In genomic region chr10:95506056-95506737, GRCh38 we compare ENCODE assay signal across 20 cellular contexts. TPM values are rescaled to one million over a fixed set of nuclear protein-coding genes. Genes with fewer than 3 reads are reported as not detected.
DNase-seq lines count a peak whose midpoint lies in the region; ATAC-seq and TF ChIP-seq lines count a peak whose summit lies in the region.
"Had no signal": no experiment of that assay in that cellular context is flagged by ENCODE, and none has a peak within 500 bp of the region (broad histone marks: within the 10 kb centered on the region; RNA-seq: fewer than 3 reads in every experiment).

No MANE protein-coding gene starts in this region.

- WGBS in testis, 2 donors, result 46 to 48% methylated on average over 2 of the region's 2 CpGs

- H3K36me3 ChIP-seq in left lung, result no peaks in the 10 kb centered on the region
- no peaks in the 10 kb centered on the region for H3K36me3 ChIP-seq in testis (ENCODE audit: low read depth, missing control alignments)
- H3K36me3 ChIP-seq: SJSA1 had no signal

- H3K4me3 ChIP-seq in left lung (no peak overlapping the region), testis (no peak overlapping the region)
- H3K4me3 ChIP-seq: GM12878, K562, SJSA1 had no signal

- H3K27me3 ChIP-seq in left lung (no peaks in the 10 kb centered on the region), testis (no peaks in the 10 kb centered on the region)

- intact Hi-C loops in left lung (cut with DNase I), result no loop called here
- intact Hi-C loops in testis (cut with DNase I; ENCODE audit: low total_unique reads), result no loop called here

- DNase-seq in astrocyte of the hippocampus (ENCODE audit: low read depth, low spot score) (peak; percentile 36), left lung (no peak), testis (no peak), MV-4-11 (lab: John Stamatoyannopoulos, UW) (no peak)
- DNase-seq: activated CD8-positive, alpha-beta T cell treated with anti-CD3 and anti-CD28 coated beads for 36 hours; activated gamma-delta T cell treated with Interleukin-2 at 50 U/mL for 16 hours; CD8-positive, alpha-beta memory T cell; effector CD4-positive, alpha-beta T cell; GOT3; MM.1S; NCI-H774; nucleus accumbens; retina had no signal

- no peak for TF ChIP-seq RAD21 in Ishikawa (IDR thresholded peaks at IDR 0.05; ENCODE audit: low read depth)

- TF ChIP-seq CTCF in left lung (IDR thresholded peaks at IDR 0.05) (no peak), testis (IDR thresholded peaks at IDR 0.05) (no peak)

- H3K4me1 ChIP-seq in left lung, result peaks cover 3 to 5% of the 10 kb centered on the region in 2 donors
- H3K4me1 ChIP-seq in testis, result peaks cover 28% of the 10 kb centered on the region

- TF ChIP-seq POLR2A in testis (IDR thresholded peaks at IDR 0.05), result no peak

- H3K9me3 ChIP-seq in left lung (no peaks in the 10 kb centered on the region), testis (no peaks in the 10 kb centered on the region)
- H3K9me3 ChIP-seq: SJSA1 had no signal

- TF ChIP-seq EP300 in Ishikawa (IDR thresholded peaks at IDR 0.05; ENCODE audit: borderline replicate concordance), result no peak

- H3K27ac ChIP-seq in left lung, result no peak overlapping the region
- peak overlapping the region; percentile 45 to 87 for H3K27ac ChIP-seq in testis
- H3K27ac ChIP-seq: SJSA1, VCaP had no signal

- ATAC-seq in left lung, result peak; percentile 18
- ATAC-seq in GM21723 (IDR thresholded peaks at IDR 0.05; ENCODE audit: unreplicated experiment), result no peak
- no peak for ATAC-seq in HG03521 (IDR thresholded peaks at IDR 0.05; ENCODE audit: unreplicated experiment)
- ATAC-seq: activated CD8-positive, alpha-beta T cell treated with anti-CD3 and anti-CD28 coated beads for 36 hours; GM12878; K562 had no signal

TF ChIP-seq in Ishikawa, 13 proteins besides CTCF, POLR2A, EP300 and RAD21:
- TF ChIP-seq MAX (IDR thresholded peaks at IDR 0.05) (no peak), NFIC (IDR thresholded peaks at IDR 0.05) (peak; percentile 44), CREB1 (IDR thresholded peaks at IDR 0.05; ENCODE audit: low read depth) (no peak)

RNA-seq across cellular contexts. Expression of gene SORBS1, which starts 55.0 kb away (rescaled TPM):
- total RNA-seq in left lung, result 10 to 100 TPM; 44.0 to 52.7 TPM
- total RNA-seq in testis, result 10 to 100 TPM; 34.4 to 38.8 TPM
- 46.6 TPM for polyA plus RNA-seq in testis (ENCODE audit: insufficient read depth, low read depth, low replicate concordance)

Comparison
In these comparisons a context has a peak if more than half of its experiments do, and no peak if none do; other contexts are left out.
1. H3K27ac ChIP-seq: peak in testis (2 of 2); none in left lung (0 of 2).